Comparison of ENCODE assay signal across 1 cellular context in genomic region chr4:156763511-156763910, GRCh38.
TF ChIP-seq lines count a peak whose summit lies in the region.

No MANE protein-coding gene starts in this region.

TF ChIP-seq in HEK293, 187 proteins besides CTCF, POLR2A, EP300 and RAD21 (continued from another document and continues in another):
- TF ChIP-seq ZNF280C (tag by site-specific recombination; IDR thresholded peaks at IDR 0.05) = no peak
- TF ChIP-seq PRDM10 (tag by site-specific recombination; IDR thresholded peaks at IDR 0.05) = no peak
- TF ChIP-seq ZNF350 (tag by site-specific recombination; IDR thresholded peaks at IDR 0.05) = no peak
- TF ChIP-seq ZNF513 (tag by site-specific recombination; IDR thresholded peaks at IDR 0.05) = no peak
- TF ChIP-seq ZNF664 (tag by site-specific recombination; IDR thresholded peaks at IDR 0.05) = no peak
- TF ChIP-seq ZNF311 (tag by site-specific recombination; IDR thresholded peaks at IDR 0.05; ENCODE audit: borderline replicate concordance) = no peak
- no peak for TF ChIP-seq ZNF704 (tag by site-specific recombination; IDR thresholded peaks at IDR 0.05)
- TF ChIP-seq ZNF629 (tag by site-specific recombination; IDR thresholded peaks at IDR 0.05) = no peak; the same call in 1 of the 2 replicates
- no peak for TF ChIP-seq MEIS1 (CRISPR knock-in tag; IDR thresholded peaks at IDR 0.05; ENCODE audit: borderline replicate concordance)
- TF ChIP-seq SP3 (tag by site-specific recombination; IDR thresholded peaks at IDR 0.05) = no peak
- TF ChIP-seq ZNF324 (tag by site-specific recombination; IDR thresholded peaks at IDR 0.05) = no peak
- TF ChIP-seq PRDM2 (tag by site-specific recombination; IDR thresholded peaks at IDR 0.05; ENCODE audit: borderline replicate concordance) = no peak
- no peak for TF ChIP-seq SETDB1 (IDR thresholded peaks at IDR 0.05; ENCODE audit: insufficient read length, low read length)
- TF ChIP-seq ZNF530 (tag by site-specific recombination; IDR thresholded peaks at IDR 0.05; ENCODE audit: low read depth) = no peak
- no peak for TF ChIP-seq ATF2 (tag by site-specific recombination; IDR thresholded peaks at IDR 0.05; ENCODE audit: low read depth)
- TF ChIP-seq ZNF610 (tag by site-specific recombination; IDR thresholded peaks at IDR 0.05; ENCODE audit: borderline replicate concordance) = no peak; the same call in 1 of the 2 replicates
- no peak for TF ChIP-seq ZNF302 (tag by site-specific recombination; IDR thresholded peaks at IDR 0.05; ENCODE audit: low read depth)
- no peak for TF ChIP-seq ZNF223 (tag by site-specific recombination; IDR thresholded peaks at IDR 0.05)
- TF ChIP-seq ZNF266 (tag by site-specific recombination; IDR thresholded peaks at IDR 0.05; ENCODE audit: low read depth) = no peak
- no peak for TF ChIP-seq AEBP2 (tag by site-specific recombination; IDR thresholded peaks at IDR 0.05; ENCODE audit: borderline replicate concordance)
- TF ChIP-seq ZNF16 (tag by site-specific recombination; IDR thresholded peaks at IDR 0.05; ENCODE audit: low read depth) = no peak
- TF ChIP-seq ZBTB7A (tag by site-specific recombination; IDR thresholded peaks at IDR 0.05; ENCODE audit: low read depth) = no peak
- no peak for TF ChIP-seq GLI2 (tag by site-specific recombination; IDR thresholded peaks at IDR 0.05; ENCODE audit: borderline replicate concordance, low read depth)
- TF ChIP-seq ZNF785 (tag by site-specific recombination; IDR thresholded peaks at IDR 0.05) = no peak
- TF ChIP-seq ZFP41 (tag by site-specific recombination; IDR thresholded peaks at IDR 0.05; ENCODE audit: borderline replicate concordance) = no peak
- no peak for TF ChIP-seq PATZ1 (tag by site-specific recombination; IDR thresholded peaks at IDR 0.05)
- no peak for TF ChIP-seq ZNF549 (tag by site-specific recombination; IDR thresholded peaks at IDR 0.05)
- TF ChIP-seq SCRT1 (tag by site-specific recombination; IDR thresholded peaks at IDR 0.05; ENCODE audit: borderline replicate concordance) = no peak
- TF ChIP-seq ZNF792 (tag by site-specific recombination; IDR thresholded peaks at IDR 0.05) = no peak
- TF ChIP-seq ZNF768 (tag by site-specific recombination; IDR thresholded peaks at IDR 0.05) = no peak
- TF ChIP-seq ZNF571 (tag by site-specific recombination; IDR thresholded peaks at IDR 0.05) = no peak
- no peak for TF ChIP-seq ZNF391 (tag by site-specific recombination; IDR thresholded peaks at IDR 0.05; ENCODE audit: borderline replicate concordance, low read depth)
- TF ChIP-seq ZFP37 (tag by site-specific recombination; IDR thresholded peaks at IDR 0.05) = no peak
- TF ChIP-seq ZNF202 (tag by site-specific recombination; IDR thresholded peaks at IDR 0.05; ENCODE audit: borderline replicate concordance) = no peak
- TF ChIP-seq ZNF544 (tag by site-specific recombination; IDR thresholded peaks at IDR 0.05) = no peak
- no peak for TF ChIP-seq ZNF239 (tag by site-specific recombination; IDR thresholded peaks at IDR 0.05)
- TF ChIP-seq SCRT2 (tag by site-specific recombination; IDR thresholded peaks at IDR 0.05) = no peak
- no peak for TF ChIP-seq ZNF292 (tag by site-specific recombination; IDR thresholded peaks at IDR 0.05; ENCODE audit: borderline replicate concordance, low read depth)
- no peak for TF ChIP-seq ZNF639 (tag by site-specific recombination; IDR thresholded peaks at IDR 0.05)
- TF ChIP-seq ZNF366 (tag by site-specific recombination; conservative IDR thresholded peaks at IDR 0.05) = peak; percentile 50
- no peak for TF ChIP-seq ZNF701 (tag by site-specific recombination; IDR thresholded peaks at IDR 0.05)
